In the genomic region with DNA sequence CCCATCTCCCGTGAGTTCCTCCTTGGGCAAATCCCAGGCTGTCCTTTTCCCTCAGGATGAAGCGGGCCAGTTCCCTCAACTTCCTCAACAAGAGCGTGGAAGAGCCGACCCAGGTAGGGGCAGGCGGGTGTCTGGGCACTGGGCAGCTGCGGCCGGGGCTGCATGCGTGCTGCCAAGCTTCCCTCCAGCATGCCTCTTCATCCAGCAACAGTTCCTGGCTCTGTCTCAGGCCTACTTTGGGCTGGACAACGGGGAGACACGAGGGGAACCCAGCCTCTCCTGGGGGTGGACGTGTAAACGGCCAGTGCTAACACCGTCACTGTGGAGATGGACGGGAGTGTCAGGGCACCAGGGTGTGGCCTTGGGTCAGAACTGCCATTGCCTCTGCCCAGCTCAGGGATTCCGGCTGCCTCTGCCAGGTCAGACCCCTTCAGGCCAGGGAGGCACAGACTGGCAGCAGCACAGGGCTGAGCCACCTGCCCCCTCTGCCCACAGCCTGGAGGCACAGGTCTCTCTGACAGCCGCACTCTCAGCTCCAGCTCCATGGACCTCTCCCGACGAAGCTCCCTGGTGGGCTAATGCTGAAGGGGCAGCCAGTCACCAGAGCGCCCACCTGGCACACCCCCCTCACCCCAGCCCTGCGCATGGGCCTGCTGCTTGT, we compare ENCODE assay signal across 10 cellular contexts. TPM values are rescaled to one million over a fixed set of nuclear protein-coding genes. Genes with fewer than 3 reads are reported as not detected.
DNase-seq lines count a peak whose midpoint lies in the region; ATAC-seq and TF ChIP-seq lines count a peak whose summit lies in the region.
"Had no signal": no experiment of that assay in that cellular context is flagged by ENCODE, and none has a peak within 500 bp of the region (broad histone marks: within the 10 kb centered on the region; RNA-seq: fewer than 3 reads in every experiment).

No MANE protein-coding gene starts in this region.

- no peak for DNase-seq in natural killer cell
- DNase-seq in natural killer cell treated with Interleukin-12 subunit alpha and Interleukin-12 subunit beta and Interleukin-15 and Interleukin-18, amount 100 ng/mL, for 72 hours (ENCODE audit: low spot score): no peak
- no peak for DNase-seq in breast epithelium (ENCODE audit: low spot score in 2 of 2)
- no peak for DNase-seq in mesothelial cell of epicardium (ENCODE audit: low spot score in 2 of 2, unreplicated experiment in 2 of 2)
- DNase-seq in NCI-H1930 (lab: John Stamatoyannopoulos, UW): no peak
- DNase-seq in NCI-H146 treated with DMSO at 0.1 percent for 48 hours (lab: John Stamatoyannopoulos, UW; ENCODE audit: unreplicated experiment): no peak
- no peak for DNase-seq in DMS79 (lab: John Stamatoyannopoulos, UW)
- DNase-seq: DND-41 had no signal

- intact Hi-C loops in natural killer cell (cut with micrococcal nuclease) (no loop called here), breast epithelium (cut with DNase I; ENCODE audit: low total_unique reads) (no loop called here)

- no peaks in the 10 kb centered on the region for H3K9me3 ChIP-seq in breast epithelium

- H3K4me1 ChIP-seq in breast epithelium: peaks cover 3 to 16% of the 10 kb centered on the region in 2 donors

- peaks cover 33 to 39% of the 10 kb centered on the region in 2 donors for H3K4me1 Mint-ChIP-seq in natural killer cell
- H3K4me1 Mint-ChIP-seq in natural killer cell treated with Interleukin-12 subunit alpha and Interleukin-12 subunit beta and Interleukin-15 and Interleukin-18, amount 100 ng/mL, for 72 hours (ENCODE audit: low read depth in 2 of 2): peaks cover 30 to 34% of the 10 kb centered on the region in 2 donors
- H3K4me1 Mint-ChIP-seq in mesothelial cell of epicardium: peaks cover 17% of the 10 kb centered on the region

- no peaks in the 10 kb centered on the region for H3K36me3 ChIP-seq in breast epithelium

- H3K27ac Mint-ChIP-seq in natural killer cell: peak overlapping the region in 1 of 2 donors; percentile 98
- peak overlapping the region in 1 of 2 donors; percentile 99 for H3K27ac Mint-ChIP-seq in natural killer cell treated with Interleukin-12 subunit alpha and Interleukin-12 subunit beta and Interleukin-15 and Interleukin-18, amount 100 ng/mL, for 72 hours
- H3K27ac Mint-ChIP-seq in mesothelial cell of epicardium: peak overlapping the region; percentile 94

- H3K9me3 Mint-ChIP-seq in natural killer cell (no peaks in the 10 kb centered on the region), mesothelial cell of epicardium (no peaks in the 10 kb centered on the region)
- H3K9me3 Mint-ChIP-seq in natural killer cell treated with Interleukin-12 subunit alpha and Interleukin-12 subunit beta and Interleukin-15 and Interleukin-18, amount 100 ng/mL, for 72 hours: no peaks in the 10 kb centered on the region

- ATAC-seq in natural killer cell: no peak
- ATAC-seq in natural killer cell treated with Interleukin-12 subunit alpha and Interleukin-12 subunit beta and Interleukin-15 and Interleukin-18, amount 100 ng/mL, for 72 hours: no peak
- ATAC-seq in HG03159 (IDR thresholded peaks at IDR 0.05; ENCODE audit: unreplicated experiment): no peak

- H3K4me3 ChIP-seq in breast epithelium: peak overlapping the region; percentile 85 to 94 (median 88)

- peak overlapping the region; percentile 97 to 98 for H3K27ac ChIP-seq in breast epithelium

- H3K27me3 Mint-ChIP-seq in natural killer cell (ENCODE audit: low read depth in 2 of 2) (no peaks in the 10 kb centered on the region), mesothelial cell of epicardium (ENCODE audit: low read depth) (no peaks in the 10 kb centered on the region)
- no peaks in the 10 kb centered on the region for H3K27me3 Mint-ChIP-seq in natural killer cell treated with Interleukin-12 subunit alpha and Interleukin-12 subunit beta and Interleukin-15 and Interleukin-18, amount 100 ng/mL, for 72 hours

- H3K4me3 Mint-ChIP-seq in natural killer cell (peak overlapping the region; percentile 97), mesothelial cell of epicardium (peak overlapping the region; percentile 92)
- H3K4me3 Mint-ChIP-seq in natural killer cell treated with Interleukin-12 subunit alpha and Interleukin-12 subunit beta and Interleukin-15 and Interleukin-18, amount 100 ng/mL, for 72 hours: no peak overlapping the region

- no peak for TF ChIP-seq CTCF in natural killer cell (IDR thresholded peaks at IDR 0.05)
- no peak for TF ChIP-seq CTCF in breast epithelium (IDR thresholded peaks at IDR 0.05)
- no peak for TF ChIP-seq CTCF in mesothelial cell of epicardium (IDR thresholded peaks at IDR 0.05; ENCODE audit: unreplicated experiment)

- no peaks in the 10 kb centered on the region for H3K27me3 ChIP-seq in breast epithelium

- H3K36me3 Mint-ChIP-seq in natural killer cell (no peaks in the 10 kb centered on the region), mesothelial cell of epicardium (peaks cover 13% of the 10 kb centered on the region)
- H3K36me3 Mint-ChIP-seq in natural killer cell treated with Interleukin-12 subunit alpha and Interleukin-12 subunit beta and Interleukin-15 and Interleukin-18, amount 100 ng/mL, for 72 hours: peaks cover 6% of the 10 kb centered on the region

- TF ChIP-seq POLR2A in breast epithelium (IDR thresholded peaks at IDR 0.05): no peak

RNA-seq across cellular contexts. Expression of a gene that starts 1.9 kb away (rescaled TPM):
- total RNA-seq in natural killer cell (100 to 1,000 TPM; 116 to 144 (median 132) TPM), breast epithelium (10 to 100 TPM; 87.2 to 99.4 (median 98.2) TPM), mesothelial cell of epicardium (88.6 to 91.8 TPM (median 90.1 TPM) in 3 replicates)
- 100 to 1,000 TPM; 139 to 146 TPM for total RNA-seq in natural killer cell treated with Interleukin-12 subunit alpha and Interleukin-12 subunit beta and Interleukin-15 and Interleukin-18, amount 100 ng/mL, for 72 hours

RNA-seq across cellular contexts. Expression of a gene that starts 9.0 kb away (rescaled TPM):
- total RNA-seq in natural killer cell (10 to 100 TPM; 22.9 to 32.0 (median 27.6) TPM), breast epithelium (10 to 100 TPM; 13.2 to 15.4 (median 14.1) TPM), mesothelial cell of epicardium (42.0 to 43.0 TPM (median 42.9 TPM) in 3 replicates)
- total RNA-seq in natural killer cell treated with Interleukin-12 subunit alpha and Interleukin-12 subunit beta and Interleukin-15 and Interleukin-18, amount 100 ng/mL, for 72 hours: 10 to 100 TPM; 38.0 to 77.2 TPM

RNA-seq across cellular contexts. Expression of a gene that starts 11.5 kb away (rescaled TPM):
- total RNA-seq in natural killer cell (1 to 10 TPM; 6.3 to 8.8 (median 7.1) TPM), breast epithelium (under 1 TPM in 1 of 3 donors, not detected in 2; 0.48 TPM), mesothelial cell of epicardium (10.1 to 11.5 TPM (median 10.2 TPM) in 3 replicates)
- 1 to 10 TPM; 1.2 to 2.6 TPM for total RNA-seq in natural killer cell treated with Interleukin-12 subunit alpha and Interleukin-12 subunit beta and Interleukin-15 and Interleukin-18, amount 100 ng/mL, for 72 hours
- total RNA-seq: bronchial epithelial cell had no signal

RNA-seq across cellular contexts. Expression of a gene that starts 22.4 kb away (rescaled TPM):
- total RNA-seq in natural killer cell (10 to 100 TPM; 21.9 to 28.5 (median 23.6) TPM), breast epithelium (10 to 100 TPM; 56.8 to 61.4 (median 57.7) TPM), mesothelial cell of epicardium (66.8 to 74.0 TPM (median 71.2 TPM) in 3 replicates)
- total RNA-seq in natural killer cell treated with Interleukin-12 subunit alpha and Interleukin-12 subunit beta and Interleukin-15 and Interleukin-18, amount 100 ng/mL, for 72 hours: 10 to 100 TPM; 62.7 to 76.1 TPM

RNA-seq across cellular contexts. Expression of a gene that starts 25.2 kb away (rescaled TPM):
- not detected for total RNA-seq in natural killer cell
- not detected for total RNA-seq in natural killer cell treated with Interleukin-12 subunit alpha and Interleukin-12 subunit beta and Interleukin-15 and Interleukin-18, amount 100 ng/mL, for 72 hours
- 1 to 10 TPM in 1 of 3 donors, under 1 TPM in 2; 0.16 to 1.6 (median 0.33) TPM for total RNA-seq in breast epithelium
- total RNA-seq in mesothelial cell of epicardium: 1.3 to 1.8 TPM (median 1.6 TPM) in 3 replicates
- total RNA-seq: bronchial epithelial cell had no signal
